ENCODE assay signal across 9 cellular contexts in genomic region chr1:89274431-89274857, GRCh38. TPM values are rescaled to one million over a fixed set of nuclear protein-coding genes. Genes with fewer than 3 reads are reported as not detected.
A peak's percentile ranks its signal among the peaks of the same experiment; 100 is the strongest.
DNase-seq lines count a peak whose midpoint lies in the region; ATAC-seq and TF ChIP-seq lines count a peak whose summit lies in the region.
"Had no signal": no experiment of that assay in that cellular context is flagged by ENCODE, and none has a peak within 500 bp of the region (broad histone marks: within the 10 kb centered on the region; RNA-seq: fewer than 3 reads in every experiment).

No MANE protein-coding gene starts in this region.

- DNase-seq in activated naive CD4-positive, alpha-beta T cell treated with anti-CD3 and anti-CD28 coated beads for 36 hours, result peak; percentile 35
- DNase-seq in activated naive CD4-positive, alpha-beta T cell (lab: John Stamatoyannopoulos, UW), result no peak
- DNase-seq in activated CD4-positive, alpha-beta memory T cell treated with anti-CD3 and anti-CD28 coated beads, Interleukin-2, amount 10 ng/mL, durations not matched to agents 7 days and 5 days, result no peak
- DNase-seq in foreskin keratinocyte (peak; percentile 59 to 75), stromal cell of bone marrow (ENCODE audit: low read depth) (peak; percentile 61), HAP-1 (ENCODE audit: low spot score in 2 of 2) (no peak), Caco-2 (no peak), aorta (no peak)

- POLR2A ChIA-PET in activated CD4-positive, alpha-beta memory T cell treated with anti-CD3 and anti-CD28 coated beads, Interleukin-2, amount 10 ng/mL, durations not matched to agents 7 days and 5 days (lab: Charles Lee), result interaction anchor here (1.0 to 10.1 kb wide), 13 partner anchors 12 to 569 kb away, joined by 3 to 171 read pairs (median 15); partner anchors contain the start of genes GBP3 and GBP4
- POLR2A ChIA-PET in Caco-2 (lab: Charles Lee), result no interaction called here

- H3K27ac ChIP-seq in foreskin keratinocyte, result peak overlapping the region; percentile 60
- H3K27ac ChIP-seq in aorta (ENCODE audit: low read depth in 1 of 2, low read length in 2 of 2), result no peak overlapping the region
- H3K27ac ChIP-seq: SJSA1 had no signal

- H3K9me3 ChIP-seq in HAP-1 (no peaks in the 10 kb centered on the region), Caco-2 (no peaks in the 10 kb centered on the region), aorta (ENCODE audit: control insufficient read depth, low read length) (no peaks in the 10 kb centered on the region)
- H3K9me3 ChIP-seq: SJSA1 had no signal

- ATAC-seq in foreskin keratinocyte (peak; percentile 54), aorta (ENCODE audit: low FRiP score) (no peak)

- H3K4me1 ChIP-seq in foreskin keratinocyte (peaks cover 8% of the 10 kb centered on the region), HAP-1 (no peaks in the 10 kb centered on the region), Caco-2 (no peaks in the 10 kb centered on the region), aorta (ENCODE audit: control insufficient read depth in 1 of 2, insufficient read depth in 2 of 2, low read length in 2 of 2) (no peaks in the 10 kb centered on the region)

- peak overlapping the region; percentile 98 for H3K27ac Mint-ChIP-seq in activated naive CD4-positive, alpha-beta T cell treated with anti-CD3 and anti-CD28 coated beads for 36 hours
- peak overlapping the region; percentile 97 for H3K27ac Mint-ChIP-seq in activated CD4-positive, alpha-beta memory T cell treated with anti-CD3 and anti-CD28 coated beads, Interleukin-2, amount 10 ng/mL, durations not matched to agents 7 days and 5 days
- no peak overlapping the region for H3K27ac Mint-ChIP-seq in Caco-2 (ENCODE audit: unreplicated experiment)

- 27 to 38% methylated on average over 2 of the region's 2 CpGs for WGBS in aorta, 2 donors

- TF ChIP-seq CTCF in foreskin keratinocyte (conservative IDR thresholded peaks at IDR 0.05) (no peak), Caco-2 (IDR thresholded peaks at IDR 0.05; ENCODE audit: insufficient read depth in 1 of 2, low read depth in 1 of 2, low read length in 1 of 2, severe bottlenecking in 1 of 2, unreplicated experiment in 1 of 2) (no peak)

- intact Hi-C loops in activated naive CD4-positive, alpha-beta T cell treated with anti-CD3 and anti-CD28 coated beads for 36 hours (cut with micrococcal nuclease), result loop anchor here (1.0 to 5.0 kb wide), 14 partner anchors 25 to 445 kb away; partner anchors contain the start of genes GBP1, GBP2 and GTF2B
- intact Hi-C loops in Caco-2 (cut with micrococcal nuclease; ENCODE audit: unreplicated experiment), result no loop called here
- intact Hi-C loops in aorta (cut with DNase I), result no loop called here

- H3K27me3 ChIP-seq in foreskin keratinocyte, result no peaks in the 10 kb centered on the region
- H3K27me3 ChIP-seq in HAP-1 (ENCODE audit: low read depth), result no peaks in the 10 kb centered on the region
- H3K27me3 ChIP-seq in Caco-2 (replicated peaks; ENCODE audit: control insufficient read depth, insufficient read depth, low read length), result no peaks in the 10 kb centered on the region
- no peaks in the 10 kb centered on the region for H3K27me3 ChIP-seq in aorta (ENCODE audit: control insufficient read depth in 1 of 2, insufficient read depth in 2 of 2, low read length in 1 of 2)
- H3K27me3 ChIP-seq: SJSA1 had no signal

- H3K36me3 Mint-ChIP-seq in activated naive CD4-positive, alpha-beta T cell treated with anti-CD3 and anti-CD28 coated beads for 36 hours (ENCODE audit: low read depth), result peaks cover 20% of the 10 kb centered on the region
- peaks cover 42% of the 10 kb centered on the region for H3K36me3 Mint-ChIP-seq in activated CD4-positive, alpha-beta memory T cell treated with anti-CD3 and anti-CD28 coated beads, Interleukin-2, amount 10 ng/mL, durations not matched to agents 7 days and 5 days (ENCODE audit: low read depth)
- H3K36me3 Mint-ChIP-seq in Caco-2 (ENCODE audit: insufficient read depth, unreplicated experiment), result no peaks in the 10 kb centered on the region

- peak overlapping the region; percentile 91 for H3K4me3 Mint-ChIP-seq in activated naive CD4-positive, alpha-beta T cell treated with anti-CD3 and anti-CD28 coated beads for 36 hours
- peak overlapping the region; percentile 77 for H3K4me3 Mint-ChIP-seq in activated CD4-positive, alpha-beta memory T cell treated with anti-CD3 and anti-CD28 coated beads, Interleukin-2, amount 10 ng/mL, durations not matched to agents 7 days and 5 days
- H3K4me3 Mint-ChIP-seq in Caco-2 (ENCODE audit: unreplicated experiment), result no peak overlapping the region

- no peak overlapping the region for H3K4me3 ChIP-seq in HAP-1
- H3K4me3 ChIP-seq in Caco-2 (ENCODE audit: low read depth, low read length), result no peak overlapping the region
- no peak overlapping the region for H3K4me3 ChIP-seq in aorta (ENCODE audit: low read length in 2 of 2)
- H3K4me3 ChIP-seq: SJSA1 had no signal

- CTCF ChIA-PET in activated naive CD4-positive, alpha-beta T cell treated with anti-CD3 and anti-CD28 coated beads for 36 hours (lab: Charles Lee), result interaction anchor here (0.7 to 7.2 kb wide), 10 partner anchors 12 to 291 kb away, joined by 3 to 73 read pairs (median 8); partner anchors contain the start of gene GBP6
- CTCF ChIA-PET in activated CD4-positive, alpha-beta memory T cell treated with anti-CD3 and anti-CD28 coated beads, Interleukin-2, amount 10 ng/mL, durations not matched to agents 7 days and 5 days (lab: Charles Lee), result interaction anchor here (0.6 to 7.1 kb wide), 13 partner anchors 11 to 290 kb away, joined by 3 to 51 read pairs (median 4); partner anchors contain the start of genes GBP2 and GBP4
- CTCF ChIA-PET in Caco-2 (lab: Charles Lee), result no interaction called here

- in situ Hi-C loops in HAP-1 (cut with MboI; ENCODE audit: low sequenced_read_pairs), result no loop called here

- H3K9me3 Mint-ChIP-seq in activated naive CD4-positive, alpha-beta T cell treated with anti-CD3 and anti-CD28 coated beads for 36 hours, result peaks cover 3% of the 10 kb centered on the region
- peaks cover 3% of the 10 kb centered on the region for H3K9me3 Mint-ChIP-seq in activated CD4-positive, alpha-beta memory T cell treated with anti-CD3 and anti-CD28 coated beads, Interleukin-2, amount 10 ng/mL, durations not matched to agents 7 days and 5 days
- H3K9me3 Mint-ChIP-seq in Caco-2 (ENCODE audit: unreplicated experiment), result no peaks in the 10 kb centered on the region

- no TSS peak for BruUV-seq in Caco-2 (replicated peaks; lab: Mats Ljungman, UMichigan)

- no peaks in the 10 kb centered on the region for H3K27me3 Mint-ChIP-seq in activated naive CD4-positive, alpha-beta T cell treated with anti-CD3 and anti-CD28 coated beads for 36 hours (ENCODE audit: low read depth)
- no peaks in the 10 kb centered on the region for H3K27me3 Mint-ChIP-seq in activated CD4-positive, alpha-beta memory T cell treated with anti-CD3 and anti-CD28 coated beads, Interleukin-2, amount 10 ng/mL, durations not matched to agents 7 days and 5 days
- no peaks in the 10 kb centered on the region for H3K27me3 Mint-ChIP-seq in Caco-2 (ENCODE audit: insufficient read depth, unreplicated experiment)

- peaks cover 57% of the 10 kb centered on the region for H3K4me1 Mint-ChIP-seq in activated naive CD4-positive, alpha-beta T cell treated with anti-CD3 and anti-CD28 coated beads for 36 hours (ENCODE audit: low read depth)
- H3K4me1 Mint-ChIP-seq in activated CD4-positive, alpha-beta memory T cell treated with anti-CD3 and anti-CD28 coated beads, Interleukin-2, amount 10 ng/mL, durations not matched to agents 7 days and 5 days, result peaks cover 71% of the 10 kb centered on the region
- H3K4me1 Mint-ChIP-seq in Caco-2 (ENCODE audit: low read depth, unreplicated experiment), result no peaks in the 10 kb centered on the region

- H3K36me3 ChIP-seq in HAP-1 (replicated peaks) (no peaks in the 10 kb centered on the region), Caco-2 (ENCODE audit: control insufficient read depth, insufficient read depth, low read length) (no peaks in the 10 kb centered on the region), aorta (ENCODE audit: control insufficient read depth in 1 of 2, insufficient read depth in 2 of 2, low read length in 1 of 2) (no peaks in the 10 kb centered on the region)
- H3K36me3 ChIP-seq: SJSA1 had no signal

RNA-seq across cellular contexts. Expression of gene GBP5, which starts 1.8 kb away (rescaled TPM):
- total RNA-seq in activated naive CD4-positive, alpha-beta T cell treated with anti-CD3 and anti-CD28 coated beads for 36 hours, result 10 to 100 TPM; 84.3 to 85.5 TPM
- 100 to 1,000 TPM; 231 to 234 TPM for total RNA-seq in activated CD4-positive, alpha-beta memory T cell treated with anti-CD3 and anti-CD28 coated beads, Interleukin-2, amount 10 ng/mL, durations not matched to agents 7 days and 5 days
- not detected in 2 replicates for total RNA-seq in foreskin keratinocyte
- polyA plus RNA-seq in foreskin keratinocyte, result not detected in 2 replicates
- total RNA-seq in Caco-2 (2022), result not detected in 2 replicates
- total RNA-seq in aorta, result 1 to 10 TPM; 3.7 to 7.9 TPM
- polyA plus RNA-seq in aorta, result 1 to 10 TPM in 1 of 2 donors, under 1 TPM in 1; 0.20 to 1.0 TPM

Comparison
In these comparisons a context has a peak if more than half of its experiments do, and no peak if none do; other contexts are left out.
1. DNase-seq: peak in activated naive CD4-positive, alpha-beta T cell treated with anti-CD3 and anti-CD28 coated beads for 36 hours (single experiment), foreskin keratinocyte (2 of 2) and stromal cell of bone marrow (single experiment); none in activated naive CD4-positive, alpha-beta T cell (0 of 4), activated CD4-positive, alpha-beta memory T cell treated with anti-CD3 and anti-CD28 coated beads, Interleukin-2, amount 10 ng/mL, durations not matched to agents 7 days and 5 days (single experiment), HAP-1 (0 of 2), Caco-2 (0 of 2) and aorta (0 of 2).
2. RNA of gene GBP5, which starts 1.8 kb away (total RNA-seq): 231 to 234 TPM in activated CD4-positive, alpha-beta memory T cell treated with anti-CD3 and anti-CD28 coated beads, Interleukin-2, amount 10 ng/mL, durations not matched to agents 7 days and 5 days and 84.3 to 85.5 TPM in activated naive CD4-positive, alpha-beta T cell treated with anti-CD3 and anti-CD28 coated beads for 36 hours; 3.7 to 7.9 TPM in aorta, not detected in Caco-2 and not detected in foreskin keratinocyte; every median in the first group is over 4 times any median in the second.